Comparison of ENCODE assay signal across 23 cellular contexts in genomic region chr7:10537764-10538163, GRCh38.
DNase-seq lines count a peak whose midpoint lies in the region; ATAC-seq, FAIRE-seq and TF ChIP-seq lines count a peak whose summit lies in the region.
"Had no signal": no experiment of that assay in that cellular context is flagged by ENCODE, and none has a peak within 500 bp of the region (broad histone marks: within the 10 kb centered on the region; RNA-seq: fewer than 3 reads in every experiment).

No MANE protein-coding gene starts in this region.

- H4K20me1 ChIP-seq in GM12878 (ENCODE audit: control insufficient read depth, insufficient read depth), result no peaks in the 10 kb centered on the region
- no peaks in the 10 kb centered on the region for H4K20me1 ChIP-seq in GM23338 (replicated peaks; ENCODE audit: insufficient read depth)
- H4K20me1 ChIP-seq: BLaER1 treated with 17β-estradiol and CSF1 and Interleukin-3, amounts not matched to agents 10 nM and 100 nM had no signal

- BruUV-seq in GM12878 (replicated peaks; lab: Mats Ljungman, UMichigan) (no TSS peak), MCF 10A (replicated peaks; lab: Mats Ljungman, UMichigan) (no TSS peak)

- SMC1A ChIA-PET in GM12878 (lab: Charles Lee; ENCODE audit: uncharacterized antibody, unreplicated experiment), result no interaction called here

- H3K9me3 Mint-ChIP-seq in MCF 10A (ENCODE audit: unreplicated experiment) (no peaks in the 10 kb centered on the region), GM23338 (peaks cover 12% of the 10 kb centered on the region)
- H3K9me3 Mint-ChIP-seq: T-helper 2 cell treated with Interferon-gamma antibody and Interleukin-4, amounts not matched to agents 5 μg/mL and 100 μg/mL, for 36 hours had no signal

- no peaks in the 10 kb centered on the region for H3K79me2 ChIP-seq in GM12878 (ENCODE audit: control insufficient read depth, insufficient read depth, low read length)
- H3K79me2 ChIP-seq in GM23338 (replicated peaks; ENCODE audit: insufficient read depth), result no peaks in the 10 kb centered on the region

- FAIRE-seq in GM12878 (lab: Jason Lieb, UNC), result no peak
- FAIRE-seq: A549, D721Med, K562 had no signal

- intact Hi-C loops in GM12878 (cut with micrococcal nuclease; ENCODE audit: unreplicated experiment) (no loop called here), MCF 10A (cut with micrococcal nuclease) (no loop called here)

- TF ChIP-seq RAD21 in GM12878 (IDR thresholded peaks at IDR 0.05; ENCODE audit: insufficient read depth, low read depth, low read length), result no peak

- no peaks in the 10 kb centered on the region for H3K9me2 ChIP-seq in GM23338 (ENCODE audit: insufficient read depth)

- TF ChIP-seq CTCF in GM12865 (IDR thresholded peaks at IDR 0.05; ENCODE audit: insufficient read depth, low read depth, low read length, missing control alignments), result no peak
- no peak for TF ChIP-seq CTCF in GM12878 (IDR thresholded peaks at IDR 0.05 in 2 of 3, conservative IDR thresholded peaks at IDR 0.05 in 1 of 3; ENCODE audit: control insufficient read depth in 2 of 3, extremely low read depth in 1 of 3, insufficient read depth in 1 of 3, low read depth in 3 of 3, low read length in 3 of 3)
- no peak for TF ChIP-seq CTCF in MCF 10A (IDR thresholded peaks at IDR 0.05; ENCODE audit: unreplicated experiment)
- no peak for TF ChIP-seq CTCF in GM23338 (conservative IDR thresholded peaks at IDR 0.05; ENCODE audit: low read depth in 2 of 2)

- H3K27ac ChIP-seq in GM12878 (ENCODE audit: control insufficient read depth, insufficient read depth), result no peak overlapping the region
- no peak overlapping the region for H3K27ac ChIP-seq in GM23338 (ENCODE audit: low read depth)
- H3K27ac ChIP-seq: A549; BLaER1 treated with 17β-estradiol and CSF1 and Interleukin-3, amounts not matched to agents 10 nM and 100 nM; SK-N-MC had no signal

- peak; percentile 8 for DNase-seq in GM12865 (ENCODE audit: low read depth)
- no peak for DNase-seq in GM12878 (ENCODE audit: low read depth, low spot score)
- no peak for DNase-seq in MCF 10A (ENCODE audit: unreplicated experiment)
- DNase-seq in GM23338 (ENCODE audit: low spot score), result no peak
- DNase-seq: CD8-positive, alpha-beta memory T cell; DMS79; NCI-H1092 treated with DMSO at 0.1 percent for 48 hours; NCI-H146; NCI-H2029 treated with DMSO at 0.1 percent for 48 hours; NCI-H2171; NCI-H526; OCI-M1; SHP77 had no signal

- H3K27me3 ChIP-seq in GM12878 (replicated peaks in 1 of 2; ENCODE audit: control insufficient read depth in 2 of 2, insufficient read depth in 2 of 2, low read length in 1 of 2) (no peaks in the 10 kb centered on the region), GM23338 (ENCODE audit: insufficient read depth) (no peaks in the 10 kb centered on the region)
- H3K27me3 ChIP-seq: BLaER1 treated with 17β-estradiol and CSF1 and Interleukin-3, amounts not matched to agents 10 nM and 100 nM had no signal

- CTCF ChIA-PET in GM12878 (lab: Yijun Ruan, JAX) (no interaction called here), MCF 10A (lab: Yijun Ruan, JAX) (no interaction called here)

- H3K4me1 ChIP-seq in GM12878 (ENCODE audit: control insufficient read depth, insufficient read depth, low read length) (no peaks in the 10 kb centered on the region), GM23338 (ENCODE audit: insufficient read depth) (no peaks in the 10 kb centered on the region)
- H3K4me1 ChIP-seq: A549, HAP-1 had no signal

- no peak for TF ChIP-seq POLR2A in GM12878 (IDR thresholded peaks at IDR 0.05; ENCODE audit: low read depth, low read length)

- no peaks in the 10 kb centered on the region for H3K27me3 Mint-ChIP-seq in MCF 10A (ENCODE audit: insufficient read depth, unreplicated experiment)
- H3K27me3 Mint-ChIP-seq in GM23338 (ENCODE audit: insufficient read depth, low read depth, poor library complexity), result no peaks in the 10 kb centered on the region
- H3K27me3 Mint-ChIP-seq: CD8-positive, alpha-beta memory T cell had no signal

- H3K4me2 ChIP-seq in GM12878 (ENCODE audit: control insufficient read depth, insufficient read depth), result no peak overlapping the region
- no peak overlapping the region for H3K4me2 ChIP-seq in GM23338
- H3K4me2 ChIP-seq: A549 had no signal

- no peaks in the 10 kb centered on the region for H3K36me3 Mint-ChIP-seq in MCF 10A (ENCODE audit: insufficient read depth, unreplicated experiment)
- H3K36me3 Mint-ChIP-seq in GM23338 (ENCODE audit: low read depth), result peaks cover 2% of the 10 kb centered on the region
- H3K36me3 Mint-ChIP-seq: CD8-positive, alpha-beta memory T cell had no signal

- POLR2A ChIA-PET in GM12878 (lab: Charles Lee), result no interaction called here
- POLR2A ChIA-PET in MCF 10A (lab: Yijun Ruan, JAX), result no interaction called here

- no peak overlapping the region for H3K4me3 ChIP-seq in GM12865 (ENCODE audit: low read depth, low read length)
- H3K4me3 ChIP-seq in GM12878, result no peak overlapping the region
- no peak overlapping the region for H3K4me3 ChIP-seq in GM23338
- H3K4me3 ChIP-seq: A549; BLaER1 treated with 17β-estradiol and CSF1 and Interleukin-3, amounts not matched to agents 10 nM and 100 nM; HAP-1; K562; SK-N-MC had no signal

- no peaks in the 10 kb centered on the region for H3F3A ChIP-seq in GM23338 (replicated peaks; ENCODE audit: low read depth)

- no peak overlapping the region for H3K9ac ChIP-seq in GM12878 (ENCODE audit: control insufficient read depth, insufficient read depth, low read length)
- H3K9ac ChIP-seq: BLaER1 treated with 17β-estradiol and CSF1 and Interleukin-3, amounts not matched to agents 10 nM and 100 nM had no signal

- H3K9me3 ChIP-seq in GM12878 (replicated peaks; ENCODE audit: control insufficient read depth, insufficient read depth, low read length), result no peaks in the 10 kb centered on the region
- H3K9me3 ChIP-seq: A549; BLaER1 treated with 17β-estradiol and CSF1 and Interleukin-3, amounts not matched to agents 10 nM and 100 nM; HAP-1 had no signal

- H3K36me3 ChIP-seq in GM12878 (ENCODE audit: control insufficient read depth in 2 of 2, insufficient read depth in 2 of 2, low read length in 1 of 2) (no peaks in the 10 kb centered on the region), GM23338 (ENCODE audit: insufficient read depth) (no peaks in the 10 kb centered on the region)
- H3K36me3 ChIP-seq: BLaER1 treated with 17β-estradiol and CSF1 and Interleukin-3, amounts not matched to agents 10 nM and 100 nM; HAP-1 had no signal

- H3K4me1 Mint-ChIP-seq in MCF 10A (ENCODE audit: insufficient read depth, unreplicated experiment) (no peaks in the 10 kb centered on the region), GM23338 (no peaks in the 10 kb centered on the region)
- H3K4me1 Mint-ChIP-seq: CD8-positive, alpha-beta memory T cell had no signal

- RAD21 ChIA-PET in GM12878 (lab: Charles Lee; ENCODE audit: unreplicated experiment), result no interaction called here

- TF ChIP-seq EP300 in GM12878 (IDR thresholded peaks at IDR 0.05; ENCODE audit: borderline replicate concordance in 1 of 2, control insufficient read depth in 1 of 2, low read depth in 2 of 2, low read length in 2 of 2), result no peak

- H3K4me3 Mint-ChIP-seq in MCF 10A (ENCODE audit: unreplicated experiment) (no peak overlapping the region), GM23338 (no peak overlapping the region)
- H3K4me3 Mint-ChIP-seq: CD8-positive, alpha-beta memory T cell; T-helper 2 cell treated with Interferon-gamma antibody and Interleukin-4, amounts not matched to agents 5 μg/mL and 100 μg/mL, for 36 hours had no signal

- in situ Hi-C loops in GM12878 (cut with MboI), result no loop called here

- peak; percentile 70 for ATAC-seq in GM18868 (IDR thresholded peaks at IDR 0.05; ENCODE audit: unreplicated experiment)
- peak; percentile 58 for ATAC-seq in HG03432 (IDR thresholded peaks at IDR 0.05; ENCODE audit: unreplicated experiment)
- ATAC-seq in GM12878, result peak; percentile 58
- ATAC-seq in HG03457 (IDR thresholded peaks at IDR 0.05; ENCODE audit: unreplicated experiment), result no peak
- ATAC-seq in GM23338, result no peak
- ATAC-seq: A549, K562 had no signal

- H2AFZ ChIP-seq in GM12878 (ENCODE audit: control insufficient read depth, low read depth, low read length), result no peak overlapping the region
- H2AFZ ChIP-seq in GM23338, result no peak overlapping the region

- 2% methylated on average over 3 of the region's 3 CpGs for WGBS in GM12878 (ENCODE audit: insufficient coverage, insufficient replicate concordance, low lambda C conversion rate, missing lambda C conversion rate)

- H3K27ac Mint-ChIP-seq in MCF 10A (ENCODE audit: low read depth, unreplicated experiment) (no peak overlapping the region), GM23338 (no peak overlapping the region)
- H3K27ac Mint-ChIP-seq: CD8-positive, alpha-beta memory T cell; T-helper 2 cell treated with Interferon-gamma antibody and Interleukin-4, amounts not matched to agents 5 μg/mL and 100 μg/mL, for 36 hours had no signal

TF ChIP-seq in GM12878, 131 proteins besides CTCF, POLR2A, EP300 and RAD21 (continues in another document):
- TF ChIP-seq SPI1 (IDR thresholded peaks at IDR 0.05; ENCODE audit: borderline replicate concordance, insufficient read depth, low read depth, low read length) (peak; percentile 44; the same call in 1 of the 2 replicates), RELA (IDR thresholded peaks at IDR 0.05; ENCODE audit: borderline replicate concordance, partially characterized antibody) (no peak)

Comparison
In these comparisons a context has a peak if more than half of its experiments do, and no peak if none do; other contexts are left out.
1. ATAC-seq: peak in GM18868 (single experiment), HG03432 (single experiment) and GM12878 (single experiment); none in HG03457 (single experiment) and GM23338 (single experiment).